ENCODE assay signal across 20 cellular contexts in the genomic region with DNA sequence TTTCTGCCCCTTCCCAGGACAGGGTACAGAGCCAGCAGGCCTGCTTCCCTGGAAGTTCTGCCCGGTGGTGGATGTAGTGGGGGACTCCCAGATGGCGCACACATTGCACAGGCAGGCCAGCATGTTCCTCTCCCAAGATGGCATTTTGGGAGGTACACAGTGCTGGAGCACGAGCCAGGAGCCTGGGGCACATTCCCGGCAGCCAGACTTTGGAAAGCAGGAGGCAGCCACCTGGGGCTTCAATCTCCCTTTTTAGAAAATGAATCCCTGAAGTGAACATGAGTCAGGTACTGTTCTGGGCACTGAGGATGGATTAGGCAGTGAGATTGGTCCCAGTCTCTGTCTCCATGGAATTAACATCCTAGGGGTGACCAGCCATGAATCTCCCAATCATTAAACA. TPM values are rescaled to one million over a fixed set of nuclear protein-coding genes. Genes with fewer than 3 reads are reported as not detected.
DNase-seq lines count a peak whose midpoint lies in the region; ATAC-seq and TF ChIP-seq lines count a peak whose summit lies in the region.
"Had no signal": no experiment of that assay in that cellular context is flagged by ENCODE, and none has a peak within 500 bp of the region (broad histone marks: within the 10 kb centered on the region; RNA-seq: fewer than 3 reads in every experiment).

No MANE protein-coding gene starts in this region.

- no peak for ATAC-seq in IMR-90 (ENCODE audit: low read depth)

- peak overlapping the region; percentile 13; the same call in 1 of the 2 replicates for H2BK120ac ChIP-seq in IMR-90 (ENCODE audit: low read depth, low read length)

- H3K4me3 Mint-ChIP-seq in CD4-positive, alpha-beta memory T cell, result no peak overlapping the region
- H3K4me3 Mint-ChIP-seq: CD8-positive, alpha-beta memory T cell had no signal

- H3K79me1 ChIP-seq in IMR-90 (ENCODE audit: low read depth in 1 of 2, low read length in 2 of 2), result peaks cover 0 to 10% of the 10 kb centered on the region in 2 experiments; a peak in 2 of 4 replicates

- H3K9me3 Mint-ChIP-seq in CD4-positive, alpha-beta memory T cell, result peaks cover 0 to 3% (median 0%) of the 10 kb centered on the region in 8 donors
- H3K9me3 Mint-ChIP-seq: CD8-positive, alpha-beta memory T cell had no signal

- TF ChIP-seq CTCF in IMR-90 (conservative IDR thresholded peaks at IDR 0.05; ENCODE audit: low read depth, low read length), result no peak
- TF ChIP-seq CTCF in suprapubic skin (IDR thresholded peaks at IDR 0.05), result no peak

- POLR2A ChIA-PET in CD4-positive, alpha-beta memory T cell (lab: Charles Lee; ENCODE audit: partially characterized antibody), result interaction anchor here (1.0 to 1.5 kb wide), 2 partner anchors 24 to 55 kb away, joined by 3 read pairs; no protein-coding TSS in a partner anchor
- POLR2A ChIA-PET in IMR-90 (lab: Charles Lee; ENCODE audit: unreplicated experiment), result no interaction called here

- H3K4me3 ChIP-seq in CD4-positive, alpha-beta memory T cell (ENCODE audit: low read length in 2 of 2), result no peak overlapping the region
- no peak overlapping the region for H3K4me3 ChIP-seq in IMR-90 (ENCODE audit: insufficient read depth, low read depth, low read length)
- no peak overlapping the region for H3K4me3 ChIP-seq in suprapubic skin
- H3K4me3 ChIP-seq: K562, PC-9 had no signal

- H3K27me3 ChIP-seq in CD4-positive, alpha-beta memory T cell (ENCODE audit: insufficient read depth, low read length), result no peaks in the 10 kb centered on the region
- no peaks in the 10 kb centered on the region for H3K27me3 ChIP-seq in IMR-90 (ENCODE audit: control insufficient read depth, insufficient read depth, low read length)
- no peaks in the 10 kb centered on the region for H3K27me3 ChIP-seq in suprapubic skin

- peaks cover 6% of the 10 kb centered on the region; the same call in 1 of the 2 replicates for H3K9me1 ChIP-seq in IMR-90 (ENCODE audit: insufficient read depth, low read length)

- peaks cover 7 to 22% of the 10 kb centered on the region in 2 donors for H3K36me3 Mint-ChIP-seq in CD4-positive, alpha-beta memory T cell

- no peak overlapping the region for H3K18ac ChIP-seq in IMR-90 (ENCODE audit: low read depth, low read length)

- H4K20me1 ChIP-seq in IMR-90 (ENCODE audit: insufficient read depth, low read length), result no peaks in the 10 kb centered on the region

- TF ChIP-seq POLR2A in IMR-90 (IDR thresholded peaks at IDR 0.05; ENCODE audit: low read depth, low read length) (no peak), suprapubic skin (IDR thresholded peaks at IDR 0.05) (no peak)

- no peak overlapping the region; the same call in 1 of the 2 replicates for H3K14ac ChIP-seq in IMR-90 (replicated peaks; ENCODE audit: low read depth, low read length)

- peak overlapping the region; percentile 8 for H2AFZ ChIP-seq in IMR-90 (replicated peaks; ENCODE audit: low read length, poor library complexity)
- H2AFZ ChIP-seq: PC-9 had no signal

- no peak overlapping the region; the same call in 1 of the 2 replicates for H2BK20ac ChIP-seq in IMR-90 (ENCODE audit: low read depth, low read length)

- H3K23ac ChIP-seq in IMR-90 (ENCODE audit: low read depth, low read length), result no peak overlapping the region

- CTCF ChIA-PET in CD4-positive, alpha-beta memory T cell (lab: Charles Lee; ENCODE audit: partially characterized antibody), result interaction anchor here (0.9 kb wide), 1 partner anchor 9 kb away, joined by 3 read pairs; no protein-coding TSS in a partner anchor
- CTCF ChIA-PET in IMR-90 (lab: Yijun Ruan, JAX), result no interaction called here

- no TSS peak for BruUV-seq in IMR-90 (replicated peaks; lab: Mats Ljungman, UMichigan)

- no peak for TF ChIP-seq RAD21 in IMR-90 (IDR thresholded peaks at IDR 0.05; ENCODE audit: low read length)

- in situ Hi-C loops in IMR-90 (cut with MboI; ENCODE audit: low sequenced_read_pairs), result no loop called here

- peak overlapping the region; percentile 43 for H2AK5ac ChIP-seq in IMR-90 (ENCODE audit: low read depth, low read length)

- H3K4me1 Mint-ChIP-seq in CD4-positive, alpha-beta memory T cell, result peaks cover 26 to 79% (median 62%) of the 10 kb centered on the region in 4 donors

- dilution Hi-C loops in IMR-90 (cut with HindIII; ENCODE audit: low sequenced_read_pairs, unreplicated experiment), result no loop called here

- peak overlapping the region in 5 of 7 donors; percentile 13 to 96 (median 71) for H3K27ac Mint-ChIP-seq in CD4-positive, alpha-beta memory T cell

- no peak overlapping the region for H4K91ac ChIP-seq in IMR-90 (ENCODE audit: insufficient read depth, low read depth, low read length)

- H4K5ac ChIP-seq in IMR-90 (ENCODE audit: low read depth, low read length), result no peak overlapping the region

- H3K56ac ChIP-seq in IMR-90 (ENCODE audit: extremely low read depth, insufficient read depth, low read length), result no peak overlapping the region

- no peak overlapping the region for H3K4me2 ChIP-seq in IMR-90 (ENCODE audit: low read depth, low read length)
- H3K4me2 ChIP-seq: PC-9, SK-N-SH had no signal

- intact Hi-C loops in CD4-positive, alpha-beta memory T cell (cut with micrococcal nuclease), result no loop called here
- intact Hi-C loops in IMR-90 (cut with micrococcal nuclease), result no loop called here

- 0 out of 2 replicates have a peak overlapping the region, but pooled peaks have one; percentile 13 for H3K4ac ChIP-seq in IMR-90 (ENCODE audit: low read depth, low read length)

- no peaks in the 10 kb centered on the region for H3K9me3 ChIP-seq in CD4-positive, alpha-beta memory T cell (ENCODE audit: control insufficient read depth in 1 of 2, low read length in 2 of 2)
- no peaks in the 10 kb centered on the region for H3K9me3 ChIP-seq in IMR-90 (ENCODE audit: control insufficient read depth, insufficient read depth, low read length)
- H3K9me3 ChIP-seq in suprapubic skin, result no peaks in the 10 kb centered on the region
- H3K9me3 ChIP-seq: SK-N-SH had no signal

- H3K27me3 Mint-ChIP-seq in CD4-positive, alpha-beta memory T cell, result no peaks in the 10 kb centered on the region
- H3K27me3 Mint-ChIP-seq: CD8-positive, alpha-beta memory T cell had no signal

- peaks cover 98% of the 10 kb centered on the region for H3K4me1 ChIP-seq in CD4-positive, alpha-beta memory T cell (ENCODE audit: insufficient read depth, low read length)
- peaks cover 13% of the 10 kb centered on the region for H3K4me1 ChIP-seq in IMR-90 (ENCODE audit: control insufficient read depth, insufficient read depth, low read length)
- H3K4me1 ChIP-seq in suprapubic skin, result peaks cover 14% of the 10 kb centered on the region

- WGBS in IMR-90 (ENCODE audit: extremely low coverage in 2 of 2, insufficient read length in 1 of 2), 2 experiments, result 83% methylated on average over 1 of the region's 4 CpGs; no CpG with 5 or more reads in 1 of the 2 experiments
- WGBS in suprapubic skin, result 33% methylated on average over 1 of the region's 4 CpGs

- no peaks in the 10 kb centered on the region for H3K36me3 ChIP-seq in CD4-positive, alpha-beta memory T cell (ENCODE audit: insufficient read depth, low read length)
- H3K36me3 ChIP-seq in IMR-90 (ENCODE audit: control insufficient read depth, insufficient read depth, low read length), result no peaks in the 10 kb centered on the region
- H3K36me3 ChIP-seq in suprapubic skin, result no peaks in the 10 kb centered on the region

- no peak overlapping the region for H4K8ac ChIP-seq in IMR-90 (ENCODE audit: low read depth in 2 of 2, low read length in 2 of 2)

- no peak overlapping the region; the same call in 2 of the 3 replicates for H2BK15ac ChIP-seq in IMR-90 (ENCODE audit: low read depth, low read length)

- no peak overlapping the region for H3K9ac ChIP-seq in IMR-90 (ENCODE audit: low read depth, low read length)
- H3K9ac ChIP-seq: SK-N-SH had no signal

- no peak overlapping the region for H3K27ac ChIP-seq in CD4-positive, alpha-beta memory T cell (ENCODE audit: low read depth, low read length)
- H3K27ac ChIP-seq in IMR-90 (ENCODE audit: insufficient read depth, low read length), result no peak overlapping the region
- peak overlapping the region; percentile 66 for H3K27ac ChIP-seq in suprapubic skin
- H3K27ac ChIP-seq: PC-9, RWPE1 had no signal

- no peak for DNase-seq in CD4-positive, alpha-beta memory T cell
- DNase-seq in IMR-90, result no peak
- peak; percentile 80 for DNase-seq in cerebellar cortex (ENCODE audit: low spot score)
- DNase-seq in suprapubic skin (ENCODE audit: low spot score in 2 of 2), result no peak
- DNase-seq in NCI-H69 (lab: John Stamatoyannopoulos, UW), result no peak
- DNase-seq in HCEC 1CT, result no peak
- DNase-seq in SIG-M5 treated with dmso at 0.1 percent for 504 hours (lab: John Stamatoyannopoulos, UW; ENCODE audit: unreplicated experiment), result no peak
- DNase-seq: Calu3; CD8-positive, alpha-beta memory T cell; DMS153; GF-D8; NCI-H1092; NCI-H1436 treated with DMSO at 0.1 percent for 48 hours; NCI-H1930; NCI-H748 treated with DMSO at 0.1 percent for 48 hours; PC-9; SHP77 treated with DMSO at 0.1 percent for 48 hours; SK-N-SH had no signal

- TF ChIP-seq EP300 in suprapubic skin (IDR thresholded peaks at IDR 0.05), result no peak

- no peak overlapping the region for H2BK5ac ChIP-seq in IMR-90 (ENCODE audit: low read depth, low read length, poor library complexity, severe bottlenecking)

- no peak overlapping the region for H2AK9ac ChIP-seq in IMR-90 (replicated peaks; ENCODE audit: low read depth, low read length, poor library complexity)

TF ChIP-seq in IMR-90, 13 proteins besides CTCF, POLR2A, EP300 and RAD21 (continues in another document):
- TF ChIP-seq MAFK (IDR thresholded peaks at IDR 0.05; ENCODE audit: low read depth, low read length) (no peak), MAZ (IDR thresholded peaks at IDR 0.05; ENCODE audit: borderline replicate concordance, low read depth, low read length) (no peak), NFE2L2 (IDR thresholded peaks at IDR 0.05; ENCODE audit: low read depth, low read length) (no peak), RCOR1 (IDR thresholded peaks at IDR 0.05; ENCODE audit: insufficient replicate concordance, low read length) (no peak), FOS (IDR thresholded peaks at IDR 0.05; ENCODE audit: low read depth, low read length) (no peak)
- TF ChIP-seq, protein P1, sequence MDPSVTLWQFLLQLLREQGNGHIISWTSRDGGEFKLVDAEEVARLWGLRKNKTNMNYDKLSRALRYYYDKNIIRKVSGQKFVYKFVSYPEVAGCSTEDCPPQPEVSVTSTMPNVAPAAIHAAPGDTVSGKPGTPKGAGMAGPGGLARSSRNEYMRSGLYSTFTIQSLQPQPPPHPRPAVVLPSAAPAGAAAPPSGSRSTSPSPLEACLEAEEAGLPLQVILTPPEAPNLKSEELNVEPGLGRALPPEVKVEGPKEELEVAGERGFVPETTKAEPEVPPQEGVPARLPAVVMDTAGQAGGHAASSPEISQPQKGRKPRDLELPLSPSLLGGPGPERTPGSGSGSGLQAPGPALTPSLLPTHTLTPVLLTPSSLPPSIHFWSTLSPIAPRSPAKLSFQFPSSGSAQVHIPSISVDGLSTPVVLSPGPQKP (IDR thresholded peaks at IDR 0.05; ENCODE audit: borderline replicate concordance, low read depth, low read length), result no peak

RNA-seq across cellular contexts. Expression of a gene that starts 56.9 kb away (rescaled TPM):
- 10 to 100 TPM; 86.1 to 96.3 TPM for total RNA-seq in CD4-positive, alpha-beta memory T cell
- 10 to 100 TPM in 1 of 2 donors, 1 to 10 TPM in 1; 6.0 to 26.7 TPM for polyA plus RNA-seq in CD4-positive, alpha-beta memory T cell
- 16.7 and 56.5 TPM in 2 replicates for total RNA-seq in IMR-90 (2012; rRNA removed)
- polyA plus RNA-seq in IMR-90 (2012; rRNA removed), result 34.5 and 45.0 TPM in 2 replicates
- 33.2 and 58.6 TPM in 2 replicates for polyA plus RNA-seq in IMR-90 (2012; cell fraction: cytosol; rRNA removed)
- polyA plus RNA-seq in IMR-90 (2012; cell fraction: nucleus; rRNA removed; ENCODE audit: low replicate concordance), result 85.5 and 137 TPM in 2 replicates
- 10 to 100 TPM; 15.4 to 26.7 (median 20.5) TPM for total RNA-seq in suprapubic skin
